1 cellular context compared by ENCODE assay signal in genomic region chr1:2312589-2313301, GRCh38.
A peak's percentile ranks its signal among the peaks of the same experiment; 100 is the strongest.
TF ChIP-seq lines count a peak whose summit lies in the region.

No MANE protein-coding gene starts in this region.

TF ChIP-seq in HEK293, 187 proteins besides CTCF, POLR2A, EP300 and RAD21 (continued from another document):
- TF ChIP-seq PRDM10 (tag by site-specific recombination; IDR thresholded peaks at IDR 0.05), result no peak
- TF ChIP-seq PATZ1 (tag by site-specific recombination; IDR thresholded peaks at IDR 0.05), result peak; percentile 71
- TF ChIP-seq ZSCAN4 (tag by site-specific recombination; IDR thresholded peaks at IDR 0.05), result no peak
- TF ChIP-seq ZBTB11 (tag by site-specific recombination; conservative IDR thresholded peaks at IDR 0.05; ENCODE audit: low read depth), result no peak
TF ChIP-seq in HEK293: peak in this region for 7.
